14 cellular contexts compared by ENCODE assay signal in genomic region chr6:147808631-147809030, GRCh38.
DNase-seq lines count a peak whose midpoint lies in the region; ATAC-seq and TF ChIP-seq lines count a peak whose summit lies in the region.
"Had no signal": no experiment of that assay in that cellular context is flagged by ENCODE, and none has a peak within 500 bp of the region (broad histone marks: within the 10 kb centered on the region; RNA-seq: fewer than 3 reads in every experiment).

No MANE protein-coding gene starts in this region.

- H3K9ac ChIP-seq in IMR-90 (ENCODE audit: low read depth, low read length), result no peak overlapping the region
- H3K9ac ChIP-seq: BLaER1 had no signal

- H2BK15ac ChIP-seq in IMR-90 (ENCODE audit: low read depth, low read length), result no peak overlapping the region

- H3K23ac ChIP-seq in IMR-90 (ENCODE audit: low read depth, low read length), result no peak overlapping the region

- TF ChIP-seq RAD21 in IMR-90 (IDR thresholded peaks at IDR 0.05; ENCODE audit: low read length), result no peak

- H3K4me3 ChIP-seq in IMR-90 (ENCODE audit: insufficient read depth, low read depth, low read length) (no peak overlapping the region), choroid plexus epithelial cell (ENCODE audit: low read depth, low read length) (no peak overlapping the region)
- H3K4me3 ChIP-seq: BLaER1 had no signal

- H2BK20ac ChIP-seq in IMR-90 (ENCODE audit: low read depth, low read length), result no peak overlapping the region

- in situ Hi-C loops in IMR-90 (cut with MboI; ENCODE audit: low sequenced_read_pairs), result no loop called here

- H3K4me1 Mint-ChIP-seq in natural killer cell treated with Interleukin-12 subunit alpha and Interleukin-12 subunit beta and Interleukin-15 and Interleukin-18, amount 100 ng/mL, for 72 hours (ENCODE audit: low read depth in 2 of 2), result no peaks in the 10 kb centered on the region
- H3K4me1 Mint-ChIP-seq: CD14-positive monocyte; CD4-positive, alpha-beta memory T cell; H9 had no signal

- H3K4me3 Mint-ChIP-seq in natural killer cell treated with Interleukin-12 subunit alpha and Interleukin-12 subunit beta and Interleukin-15 and Interleukin-18, amount 100 ng/mL, for 72 hours, result no peak overlapping the region
- H3K4me3 Mint-ChIP-seq: CD14-positive monocyte; CD4-positive, alpha-beta memory T cell; H9 had no signal

- no peak overlapping the region for H3K4me2 ChIP-seq in IMR-90 (ENCODE audit: low read depth, low read length)
- H3K4me2 ChIP-seq: BLaER1 had no signal

- no TSS peak for BruUV-seq in IMR-90 (replicated peaks; lab: Mats Ljungman, UMichigan)

- H4K5ac ChIP-seq in IMR-90 (ENCODE audit: low read depth, low read length), result no peak overlapping the region

- no peaks in the 10 kb centered on the region for H3K27me3 ChIP-seq in IMR-90 (ENCODE audit: control insufficient read depth, insufficient read depth, low read length)
- H3K27me3 ChIP-seq: BLaER1 had no signal

- no peak overlapping the region for H3K27ac ChIP-seq in IMR-90 (ENCODE audit: insufficient read depth, low read length)
- H3K27ac ChIP-seq: BLaER1 had no signal

- intact Hi-C loops in IMR-90 (cut with micrococcal nuclease), result no loop called here

- dilution Hi-C loops in IMR-90 (cut with HindIII; ENCODE audit: low sequenced_read_pairs, unreplicated experiment), result no loop called here

- no peak overlapping the region for H4K8ac ChIP-seq in IMR-90 (ENCODE audit: low read depth in 2 of 2, low read length in 2 of 2)

- H3K18ac ChIP-seq in IMR-90 (ENCODE audit: low read depth, low read length), result no peak overlapping the region

- H3K56ac ChIP-seq in IMR-90 (ENCODE audit: extremely low read depth, insufficient read depth, low read length), result no peak overlapping the region

- no peaks in the 10 kb centered on the region for H3K27me3 Mint-ChIP-seq in natural killer cell treated with Interleukin-12 subunit alpha and Interleukin-12 subunit beta and Interleukin-15 and Interleukin-18, amount 100 ng/mL, for 72 hours

- H4K20me1 ChIP-seq in IMR-90 (ENCODE audit: insufficient read depth, low read length), result no peaks in the 10 kb centered on the region
- H4K20me1 ChIP-seq: BLaER1 had no signal

- TF ChIP-seq POLR2A in IMR-90 (IDR thresholded peaks at IDR 0.05; ENCODE audit: low read depth, low read length), result no peak

- H2AFZ ChIP-seq in IMR-90 (replicated peaks; ENCODE audit: low read length, poor library complexity), result no peak overlapping the region

- DNase-seq in IMR-90 (no peak), choroid plexus epithelial cell (ENCODE audit: low read depth) (peak; percentile 2), iris pigment epithelial cell (ENCODE audit: low read depth) (peak; percentile 11), cerebellar nuclear complex (lab: John Stamatoyannopoulos, UW) (no peak), occipital lobe (lab: John Stamatoyannopoulos, UW) (no peak)
- DNase-seq in natural killer cell treated with Interleukin-12 subunit alpha and Interleukin-12 subunit beta and Interleukin-15 and Interleukin-18, amount 100 ng/mL, for 72 hours (ENCODE audit: low spot score), result no peak
- DNase-seq: Calu3; CD4-positive, alpha-beta memory T cell; DMS79 treated with DMSO at 0.1 percent for 48 hours; GF-D8; H9 had no signal

- H2AK9ac ChIP-seq in IMR-90 (replicated peaks; ENCODE audit: low read depth, low read length, poor library complexity), result no peak overlapping the region

- H3K9me3 Mint-ChIP-seq in natural killer cell treated with Interleukin-12 subunit alpha and Interleukin-12 subunit beta and Interleukin-15 and Interleukin-18, amount 100 ng/mL, for 72 hours, result peaks cover 21% of the 10 kb centered on the region

- peaks cover 2% of the 10 kb centered on the region; the same call in 1 of the 2 replicates for H3K4me1 ChIP-seq in IMR-90 (ENCODE audit: control insufficient read depth, insufficient read depth, low read length)

- CTCF ChIA-PET in IMR-90 (lab: Yijun Ruan, JAX), result interaction anchor here (1.3 kb wide), 1 partner anchor 43 kb away, joined by 3 read pairs; no protein-coding TSS in a partner anchor

- no peaks in the 10 kb centered on the region for H3K36me3 ChIP-seq in IMR-90 (ENCODE audit: control insufficient read depth, insufficient read depth, low read length)
- H3K36me3 ChIP-seq: BLaER1 had no signal

- no peak overlapping the region for H3K27ac Mint-ChIP-seq in natural killer cell treated with Interleukin-12 subunit alpha and Interleukin-12 subunit beta and Interleukin-15 and Interleukin-18, amount 100 ng/mL, for 72 hours
- H3K27ac Mint-ChIP-seq: CD14-positive monocyte; CD4-positive, alpha-beta memory T cell; H9 had no signal

- H3K14ac ChIP-seq in IMR-90 (replicated peaks; ENCODE audit: low read depth, low read length), result no peak overlapping the region

- peaks cover 4% of the 10 kb centered on the region for H3K36me3 Mint-ChIP-seq in natural killer cell treated with Interleukin-12 subunit alpha and Interleukin-12 subunit beta and Interleukin-15 and Interleukin-18, amount 100 ng/mL, for 72 hours
- H3K36me3 Mint-ChIP-seq: CD14-positive monocyte; CD4-positive, alpha-beta memory T cell had no signal

- H4K91ac ChIP-seq in IMR-90 (ENCODE audit: insufficient read depth, low read depth, low read length), result no peak overlapping the region

- H3K9me1 ChIP-seq in IMR-90 (ENCODE audit: insufficient read depth, low read length), result no peaks in the 10 kb centered on the region

- no peak for ATAC-seq in IMR-90 (ENCODE audit: low read depth)
- no peak for ATAC-seq in natural killer cell treated with Interleukin-12 subunit alpha and Interleukin-12 subunit beta and Interleukin-15 and Interleukin-18, amount 100 ng/mL, for 72 hours
- ATAC-seq in GM18867 (IDR thresholded peaks at IDR 0.05; ENCODE audit: unreplicated experiment), result no peak

- no peaks in the 10 kb centered on the region for H3K79me1 ChIP-seq in IMR-90 (ENCODE audit: low read depth in 1 of 2, low read length in 2 of 2)

- no CpG with 5 or more reads among the region's 4 CpGs for WGBS in IMR-90 (ENCODE audit: extremely low coverage in 2 of 2, insufficient read length in 1 of 2), 2 experiments

- no peaks in the 10 kb centered on the region for H3K9me3 ChIP-seq in IMR-90 (ENCODE audit: control insufficient read depth, insufficient read depth, low read length)

- no peak overlapping the region for H3K4ac ChIP-seq in IMR-90 (ENCODE audit: low read depth, low read length)

- no peak overlapping the region for H2AK5ac ChIP-seq in IMR-90 (ENCODE audit: low read depth, low read length)

- no peak for TF ChIP-seq CTCF in IMR-90 (conservative IDR thresholded peaks at IDR 0.05; ENCODE audit: low read depth, low read length)
- TF ChIP-seq CTCF in choroid plexus epithelial cell (conservative IDR thresholded peaks at IDR 0.05; ENCODE audit: low read depth, low read length), result no peak

- POLR2A ChIA-PET in IMR-90 (lab: Charles Lee; ENCODE audit: unreplicated experiment), result no interaction called here

- no peak overlapping the region for H2BK120ac ChIP-seq in IMR-90 (ENCODE audit: low read depth, low read length)

- no peak overlapping the region for H2BK5ac ChIP-seq in IMR-90 (ENCODE audit: low read depth, low read length, poor library complexity, severe bottlenecking)

TF ChIP-seq in IMR-90, 13 proteins besides CTCF, POLR2A, EP300 and RAD21:
- TF ChIP-seq MAZ (IDR thresholded peaks at IDR 0.05; ENCODE audit: borderline replicate concordance, low read depth, low read length) (no peak), MAFK (IDR thresholded peaks at IDR 0.05; ENCODE audit: low read depth, low read length) (peak; percentile 91), BHLHE40 (IDR thresholded peaks at IDR 0.05; ENCODE audit: low read depth, low read length) (no peak), CHD1 (IDR thresholded peaks at IDR 0.05; ENCODE audit: low read depth, low read length) (no peak), MXI1 (IDR thresholded peaks at IDR 0.05; ENCODE audit: borderline replicate concordance, low read depth, low read length) (no peak), NFE2L2 (IDR thresholded peaks at IDR 0.05; ENCODE audit: low read depth, low read length) (no peak), RFX5 (IDR thresholded peaks at IDR 0.05; ENCODE audit: low read depth, low read length) (no peak)

Comparison
In these comparisons a context has a peak if more than half of its experiments do, and no peak if none do; other contexts are left out.
1. DNase-seq: peak in choroid plexus epithelial cell (single experiment) and iris pigment epithelial cell (single experiment); none in IMR-90 (single experiment), natural killer cell treated with Interleukin-12 subunit alpha and Interleukin-12 subunit beta and Interleukin-15 and Interleukin-18, amount 100 ng/mL, for 72 hours (single experiment), cerebellar nuclear complex (0 of 2) and occipital lobe (single experiment).